8 cellular contexts compared by ENCODE assay signal in genomic region chr5:112419050-112419595, GRCh38. TPM values are rescaled to one million over a fixed set of nuclear protein-coding genes. Genes with fewer than 3 reads are reported as not detected.
DNase-seq lines count a peak whose midpoint lies in the region; ATAC-seq and TF ChIP-seq lines count a peak whose summit lies in the region.

EPB41L4A (minus strand) TSS chr5:112419277; CDS start chr5:112419039, 238 bp downstream.

- POLR2A ChIA-PET in activated CD4-positive, alpha-beta memory T cell treated with anti-CD3 and anti-CD28 coated beads for 36 hours (lab: Charles Lee), result interaction anchor here (1.5 kb wide), 1 partner anchor 258 kb away, joined by 5 read pairs; no protein-coding TSS in a partner anchor

- peak within 1 kb of the TSS; percentile 65 to 88 (median 84) for H3K27ac ChIP-seq in gastroesophageal sphincter
- no peak within 1 kb of the TSS for H3K27ac ChIP-seq in neural progenitor cell

- H3K9me3 ChIP-seq in ES-I3 (ENCODE audit: control insufficient read depth, insufficient read depth, low read length) (no peaks in the 10 kb centered on the region), gastroesophageal sphincter (no peaks in the 10 kb centered on the region), neural progenitor cell (ENCODE audit: low read depth) (no peaks in the 10 kb centered on the region)

- peaks cover 10% of the 10 kb centered on the region for H4K20me1 ChIP-seq in neural progenitor cell (ENCODE audit: low read depth)

- peak; percentile 13 for DNase-seq in activated CD4-positive, alpha-beta memory T cell treated with anti-CD3 and anti-CD28 coated beads for 36 hours
- peak; percentile 80 for DNase-seq in neural progenitor cell (ENCODE audit: low spot score)
- no peak for DNase-seq in activated CD4-positive, CD25-positive, alpha-beta regulatory T cell treated with anti-CD3 and anti-CD28 coated beads, Interleukin-2, amount 50 U/mL, for 72 hours

- H3K36me3 ChIP-seq in ES-I3 (ENCODE audit: insufficient read depth, low read length), result no peaks in the 10 kb centered on the region
- no peaks in the 10 kb centered on the region for H3K36me3 ChIP-seq in gastroesophageal sphincter
- no peaks in the 10 kb centered on the region for H3K36me3 ChIP-seq in neural progenitor cell

- peaks cover 18% of the 10 kb centered on the region for H3F3A ChIP-seq in neural progenitor cell (ENCODE audit: low read depth)

- peak within 1 kb of the TSS; percentile 95 for H2AFZ ChIP-seq in neural progenitor cell (replicated peaks)

- H3K27me3 Mint-ChIP-seq in activated CD4-positive, alpha-beta memory T cell treated with anti-CD3 and anti-CD28 coated beads for 36 hours, result peaks cover 43% of the 10 kb centered on the region
- H3K27me3 Mint-ChIP-seq in neural progenitor cell (ENCODE audit: insufficient read depth, low read depth), result peaks cover 11% of the 10 kb centered on the region

- H3K4me3 Mint-ChIP-seq in activated CD4-positive, alpha-beta memory T cell treated with anti-CD3 and anti-CD28 coated beads for 36 hours, result peak within 1 kb of the TSS; percentile 68
- H3K4me3 Mint-ChIP-seq in neural progenitor cell, result peak within 1 kb of the TSS; percentile 90

- CTCF ChIA-PET in activated CD4-positive, alpha-beta memory T cell treated with anti-CD3 and anti-CD28 coated beads for 36 hours (lab: Charles Lee), result interaction anchor here (1.1 to 3.6 kb wide), 6 partner anchors 12 to 257 kb away, joined by 3 to 38 read pairs (median 6); no protein-coding TSS in a partner anchor

- H3K36me3 Mint-ChIP-seq in activated CD4-positive, alpha-beta memory T cell treated with anti-CD3 and anti-CD28 coated beads for 36 hours, result no peaks in the 10 kb centered on the region
- peaks cover 1% of the 10 kb centered on the region for H3K36me3 Mint-ChIP-seq in neural progenitor cell

- no peak within 1 kb of the TSS for H3K27ac Mint-ChIP-seq in activated CD4-positive, alpha-beta memory T cell treated with anti-CD3 and anti-CD28 coated beads for 36 hours
- H3K27ac Mint-ChIP-seq in neural progenitor cell, result no peak within 1 kb of the TSS

- H3K9ac ChIP-seq in ES-I3 (ENCODE audit: low read depth, low read length), result peak within 1 kb of the TSS; percentile 90
- H3K9ac ChIP-seq in neural progenitor cell, result no peak within 1 kb of the TSS

- 0% methylated on average over 30 of the region's 70 CpGs; no CpG with 5 or more reads in 1 of the 2 donors for WGBS in gastroesophageal sphincter (ENCODE audit: low coverage in 1 of 2), 2 donors

- H3K79me2 ChIP-seq in neural progenitor cell (ENCODE audit: low read depth), result no peaks in the 10 kb centered on the region

- H3K4me1 Mint-ChIP-seq in activated CD4-positive, alpha-beta memory T cell treated with anti-CD3 and anti-CD28 coated beads for 36 hours (ENCODE audit: low read depth), result peaks cover 10% of the 10 kb centered on the region
- H3K4me1 Mint-ChIP-seq in neural progenitor cell, result peaks cover 31% of the 10 kb centered on the region

- H3K27me3 ChIP-seq in gastroesophageal sphincter (no peaks in the 10 kb centered on the region), neural progenitor cell (peaks cover 72% of the 10 kb centered on the region)

- peak within 1 kb of the TSS; percentile 87 for H3K4me2 ChIP-seq in neural progenitor cell

- TF ChIP-seq POLR2A in gastroesophageal sphincter (IDR thresholded peaks at IDR 0.05), result peak; percentile 5 to 19

- ATAC-seq in HG02763 (IDR thresholded peaks at IDR 0.05; ENCODE audit: unreplicated experiment) (peak; percentile 1), gastroesophageal sphincter (peak; percentile 39), HG03025 (IDR thresholded peaks at IDR 0.05; ENCODE audit: low FRiP score, unreplicated experiment) (no peak), GM21515 (IDR thresholded peaks at IDR 0.05; ENCODE audit: unreplicated experiment) (no peak)

- no peaks in the 10 kb centered on the region for H3K9me3 Mint-ChIP-seq in activated CD4-positive, alpha-beta memory T cell treated with anti-CD3 and anti-CD28 coated beads for 36 hours
- H3K9me3 Mint-ChIP-seq in neural progenitor cell, result no peaks in the 10 kb centered on the region

- TF ChIP-seq EP300 in gastroesophageal sphincter (IDR thresholded peaks at IDR 0.05), result no peak

- H3K4me3 ChIP-seq in gastroesophageal sphincter (peak within 1 kb of the TSS; percentile 81 to 93), neural progenitor cell (peak within 1 kb of the TSS; percentile 88)

- intact Hi-C loops in activated CD4-positive, alpha-beta memory T cell treated with anti-CD3 and anti-CD28 coated beads for 36 hours (cut with micrococcal nuclease), result loop anchor here (2.0 to 10.0 kb wide), 5 partner anchors 257 to 660 kb away; partner anchors contain the start of gene REEP5

- TF ChIP-seq CTCF in gastroesophageal sphincter (IDR thresholded peaks at IDR 0.05), result peak in 1 of 4 experiments; percentile 17
- TF ChIP-seq CTCF in neural progenitor cell (IDR thresholded peaks at IDR 0.05), result no peak

- H3K4me1 ChIP-seq in ES-I3 (ENCODE audit: insufficient read depth, low read length) (no peaks in the 10 kb centered on the region), gastroesophageal sphincter (peaks cover 0 to 17% (median 6%) of the 10 kb centered on the region in 3 donors), neural progenitor cell (peaks cover 10% of the 10 kb centered on the region)

RNA-seq across cellular contexts. Expression of gene EPB41L4A, which starts in this region (rescaled TPM):
- total RNA-seq in activated CD4-positive, alpha-beta memory T cell treated with anti-CD3 and anti-CD28 coated beads for 36 hours, result 1 to 10 TPM in 1 of 2 experiments, under 1 TPM in 1; 0.95 to 1.5 TPM
- 10 to 100 TPM in 2 of 4 donors, 1 to 10 TPM in 2; 4.3 to 28.7 (median 12.6) TPM for total RNA-seq in gastroesophageal sphincter
- total RNA-seq in neural progenitor cell (ENCODE audit: low replicate concordance), result 2.7 and 3.6 TPM in 2 replicates

Comparison
In these comparisons a context has a peak if more than half of its experiments do, and no peak if none do; other contexts are left out.
1. ATAC-seq: peak in HG02763 (single experiment) and gastroesophageal sphincter (single experiment); none in HG03025 (single experiment) and GM21515 (single experiment).